33 cellular contexts compared by ENCODE assay signal in the genomic region with DNA sequence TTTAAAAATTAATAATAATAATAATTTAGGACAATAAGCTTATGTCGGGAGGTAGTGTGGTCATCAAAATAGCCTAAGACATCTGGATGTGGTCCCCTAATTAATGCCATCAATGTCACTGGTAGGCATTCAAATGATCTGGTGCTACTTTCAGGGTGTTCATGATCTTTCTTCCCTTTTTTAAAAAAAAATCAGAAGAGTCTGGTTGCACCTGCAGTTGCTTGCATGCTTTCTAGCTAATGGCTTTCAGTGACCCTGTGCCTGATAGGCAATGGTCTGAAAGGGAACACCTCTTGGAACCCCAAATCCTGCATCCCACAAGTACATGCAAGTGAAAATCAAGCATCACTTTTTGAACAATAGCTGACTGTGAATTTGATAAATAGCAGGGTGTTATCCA.
"Had no signal": no experiment of that assay in that cellular context is flagged by ENCODE, and none has a peak within 500 bp of the region (broad histone marks: within the 10 kb centered on the region; RNA-seq: fewer than 3 reads in every experiment).

No MANE protein-coding gene starts in this region.

- H3K4me3 Mint-ChIP-seq: activated CD4-positive, alpha-beta memory T cell treated with anti-CD3 and anti-CD28 coated beads, Interleukin-2, amount 10 ng/mL, durations not matched to agents 7 days and 5 days; activated CD4-positive, alpha-beta T cell treated with anti-CD3 and anti-CD28 coated beads, Interleukin-2, amount 10 ng/mL, durations not matched to agents 7 days and 5 days; activated naive CD4-positive, alpha-beta T cell treated with anti-CD3 and anti-CD28 coated beads, Interleukin-2, amount 10 ng/mL, durations not matched to agents 7 days and 5 days; activated naive CD8-positive, alpha-beta T cell treated with anti-CD3 and anti-CD28 coated beads, Interleukin-2, amount 10 ng/mL, durations not matched to agents 7 days and 5 days; activated T-cell treated with anti-CD3 and anti-CD28 coated beads, Interleukin-2, amount 50 U/mL, for 24 hours; activated T-cell treated with anti-CD3 and anti-CD28 coated beads, Interleukin-2, amount 50 U/mL, for 72 hours; brain; T-helper 17 cell; T-helper 2 cell treated with Interferon-gamma antibody and Interleukin-4, amounts not matched to agents 5 μg/mL and 100 μg/mL, for 36 hours had no signal

- H3K27ac ChIP-seq: ascending aorta, breast epithelium, cardiac muscle cell, colonic mucosa, heart left ventricle, VCaP had no signal

- FAIRE-seq: frontal cortex had no signal

- H3K36me3 Mint-ChIP-seq: activated naive CD4-positive, alpha-beta T cell treated with anti-CD3 and anti-CD28 coated beads, Interleukin-2, amount 10 ng/mL, durations not matched to agents 7 days and 5 days; activated naive CD4-positive, alpha-beta T cell treated with anti-CD3 and anti-CD28 coated beads, Interleukin-2, amount 50 U/mL, for 72 hours; activated naive CD8-positive, alpha-beta T cell treated with anti-CD3 and anti-CD28 coated beads, Interleukin-2, amount 10 ng/mL, durations not matched to agents 7 days and 5 days; brain; WTC11 had no signal

- H3K9me3 Mint-ChIP-seq: activated CD4-positive, alpha-beta memory T cell treated with anti-CD3 and anti-CD28 coated beads, Interleukin-2, amount 10 ng/mL, durations not matched to agents 7 days and 5 days; activated CD4-positive, alpha-beta T cell treated with anti-CD3 and anti-CD28 coated beads, Interleukin-2, amount 10 ng/mL, durations not matched to agents 7 days and 5 days; activated naive CD4-positive, alpha-beta T cell treated with anti-CD3 and anti-CD28 coated beads, Interleukin-2, amount 10 ng/mL, durations not matched to agents 7 days and 5 days; activated naive CD4-positive, alpha-beta T cell treated with anti-CD3 and anti-CD28 coated beads, Interleukin-2, amount 50 U/mL, for 72 hours; activated naive CD8-positive, alpha-beta T cell treated with anti-CD3 and anti-CD28 coated beads, Interleukin-2, amount 10 ng/mL, durations not matched to agents 7 days and 5 days; activated T-cell treated with anti-CD3 and anti-CD28 coated beads, Interleukin-2, amount 50 U/mL, for 24 hours; activated T-cell treated with anti-CD3 and anti-CD28 coated beads, Interleukin-2, amount 50 U/mL, for 72 hours; brain; T-helper 2 cell treated with Interferon-gamma antibody and Interleukin-4, amounts not matched to agents 5 μg/mL and 100 μg/mL, for 36 hours; WTC11 had no signal

- ATAC-seq: activated naive CD4-positive, alpha-beta T cell treated with anti-CD3 and anti-CD28 coated beads, Interleukin-2, amount 50 U/mL, for 72 hours; activated T-cell treated with anti-CD3 and anti-CD28 coated beads, Interleukin-2, amount 50 U/mL, for 72 hours; esophagus mucosa; heart left ventricle; T-helper 17 cell had no signal

- H3K4me1 ChIP-seq: ascending aorta, breast epithelium, colonic mucosa, heart left ventricle had no signal

- H3K27me3 Mint-ChIP-seq: brain had no signal

- H3K9me3 ChIP-seq: ascending aorta, breast epithelium, colonic mucosa, heart left ventricle had no signal

- H3K27ac Mint-ChIP-seq: activated CD4-positive, alpha-beta memory T cell treated with anti-CD3 and anti-CD28 coated beads, Interleukin-2, amount 10 ng/mL, durations not matched to agents 7 days and 5 days; activated CD4-positive, alpha-beta T cell treated with anti-CD3 and anti-CD28 coated beads, Interleukin-2, amount 10 ng/mL, durations not matched to agents 7 days and 5 days; activated naive CD4-positive, alpha-beta T cell treated with anti-CD3 and anti-CD28 coated beads, Interleukin-2, amount 10 ng/mL, durations not matched to agents 7 days and 5 days; activated naive CD4-positive, alpha-beta T cell treated with anti-CD3 and anti-CD28 coated beads, Interleukin-2, amount 50 U/mL, for 72 hours; activated naive CD8-positive, alpha-beta T cell treated with anti-CD3 and anti-CD28 coated beads, Interleukin-2, amount 10 ng/mL, durations not matched to agents 7 days and 5 days; activated T-cell treated with anti-CD3 and anti-CD28 coated beads, Interleukin-2, amount 50 U/mL, for 24 hours; activated T-cell treated with anti-CD3 and anti-CD28 coated beads, Interleukin-2, amount 50 U/mL, for 72 hours; T-helper 17 cell; T-helper 2 cell treated with Interferon-gamma antibody and Interleukin-4, amounts not matched to agents 5 μg/mL and 100 μg/mL, for 36 hours had no signal

- H3K36me3 ChIP-seq: ascending aorta, breast epithelium, cardiac muscle cell, colonic mucosa, heart left ventricle had no signal

- H3K4me3 ChIP-seq: ascending aorta, breast epithelium, cardiac muscle cell, colonic mucosa, heart left ventricle had no signal

- DNase-seq: activated CD4-positive, alpha-beta memory T cell treated with anti-CD3 and anti-CD28 coated beads, Interleukin-2, amount 10 ng/mL, durations not matched to agents 7 days and 5 days; activated CD4-positive, alpha-beta T cell treated with anti-CD3 and anti-CD28 coated beads for 1 hour; activated CD4-positive, alpha-beta T cell treated with anti-CD3 and anti-CD28 coated beads for 4 hours; activated CD4-positive, alpha-beta T cell treated with anti-CD3 and anti-CD28 coated beads, Interleukin-2, amount 10 ng/mL, durations not matched to agents 7 days and 5 days; activated CD4-positive, alpha-beta T cell treated with anti-CD3 and anti-CD28 coated beads, Interleukin-2, amount 50 U/mL, for 4 hours; activated CD8-positive, alpha-beta memory T cell treated with anti-CD3 and anti-CD28 coated beads, Interleukin-2, amount 50 U/mL, for 48 hours; activated gamma-delta T cell; activated naive CD4-positive, alpha-beta T cell; activated naive CD4-positive, alpha-beta T cell treated with anti-CD3 and anti-CD28 coated beads, Interleukin-2, amount 10 ng/mL, durations not matched to agents 7 days and 5 days; activated naive CD8-positive, alpha-beta T cell treated with anti-CD3 and anti-CD28 coated beads, Interleukin-2, amount 10 ng/mL, durations not matched to agents 7 days and 5 days; activated T-cell treated with anti-CD3 and anti-CD28 coated beads for 4 hours; activated T-cell treated with anti-CD3 and anti-CD28 coated beads, Interleukin-2, amount 50 U/mL, for 24 hours; activated T-cell treated with anti-CD3 and anti-CD28 coated beads, Interleukin-2, amount 50 U/mL, for 72 hours; central memory CD4-positive, alpha-beta T cell; cerebellar nuclear complex; colonic mucosa; effector CD8-positive, alpha-beta T cell; foreskin fibroblast; glutamatergic neuron; heart left ventricle; T-helper 1 cell; T-helper 17 cell; T1000 had no signal

- H3K4me1 Mint-ChIP-seq: activated CD4-positive, alpha-beta memory T cell treated with anti-CD3 and anti-CD28 coated beads, Interleukin-2, amount 10 ng/mL, durations not matched to agents 7 days and 5 days; activated CD4-positive, alpha-beta T cell treated with anti-CD3 and anti-CD28 coated beads, Interleukin-2, amount 10 ng/mL, durations not matched to agents 7 days and 5 days; activated naive CD4-positive, alpha-beta T cell treated with anti-CD3 and anti-CD28 coated beads, Interleukin-2, amount 10 ng/mL, durations not matched to agents 7 days and 5 days; activated naive CD8-positive, alpha-beta T cell treated with anti-CD3 and anti-CD28 coated beads, Interleukin-2, amount 10 ng/mL, durations not matched to agents 7 days and 5 days; T-helper 17 cell had no signal

- H3K27me3 ChIP-seq: ascending aorta, cardiac muscle cell, colonic mucosa had no signal
